29 cellular contexts compared by ENCODE assay signal in genomic region chr14:69372146-69372545, GRCh38.
"Had no signal": no experiment of that assay in that cellular context is flagged by ENCODE, and none has a peak within 500 bp of the region (broad histone marks: within the 10 kb centered on the region; RNA-seq: fewer than 3 reads in every experiment).

No MANE protein-coding gene starts in this region.

- H3K27ac Mint-ChIP-seq: natural killer cell treated with Interleukin-12 subunit alpha and Interleukin-12 subunit beta and Interleukin-15 and Interleukin-18, amount 100 ng/mL, for 72 hours; neural progenitor cell; progenitor cell of endocrine pancreas; stimulated activated memory B cell treated with anti-CD40 and anti-IgM and Interleukin-4, amounts not matched to agents 10 μg/mL and 1 μg/mL and 100 μg/mL, for 72 hours had no signal

- H2AFZ ChIP-seq: neural progenitor cell, parathyroid adenoma had no signal

- DNase-seq: naive thymus-derived CD8-positive, alpha-beta T cell; occipital lobe; ovary; posterior cingulate gyrus; psoas muscle; right cardiac atrium; spleen; stimulated activated CD4-positive, alpha-beta T cell treated with anti-CD3 and anti-CD28 coated beads, Interleukin-12 subunit alpha, Interleukin-12 subunit beta, amount 100 ng/mL, for 4 hours; stimulated activated CD4-positive, alpha-beta T cell treated with anti-CD3 and anti-CD28 coated beads, Interleukin-1b, Interleukin-23, amount 100 ng/mL, for 48 hours; stimulated activated CD4-positive, alpha-beta T cell treated with anti-CD3 and anti-CD28 coated beads, Interleukin-4, amount 100 ng/mL, for 1 hour; stimulated activated CD4-positive, alpha-beta T cell treated with anti-CD3 and anti-CD28 coated beads, Interleukin-4, amount 100 ng/mL, for 4 hours; stimulated activated CD8-positive, alpha-beta memory T cell treated with anti-CD3 and anti-CD28 coated beads, Interleukin-4, amount 100 ng/mL, for 48 hours; stimulated activated naive CD4-positive, alpha-beta T cell; stimulated activated naive CD8-positive, alpha-beta T cell treated with anti-CD3 and anti-CD28 coated beads, Interleukin-15, amount 100 ng/mL, for 72 hours; stimulated activated naive CD8-positive, alpha-beta T cell treated with anti-CD3 and anti-CD28 coated beads, Interleukin-15, Interleukin-2, amounts not matched to agents 100 U/mL and 50 U/mL, for 24 hours; thyroid gland; trophoblast cell; upper lobe of left lung had no signal

- H3K4me2 ChIP-seq: neural progenitor cell, smooth muscle cell had no signal

- H3K9me3 Mint-ChIP-seq: natural killer cell treated with Interleukin-12 subunit alpha and Interleukin-12 subunit beta and Interleukin-15 and Interleukin-18, amount 100 ng/mL, for 72 hours; stimulated activated memory B cell treated with anti-CD40 and anti-IgM and Interleukin-4, amounts not matched to agents 10 μg/mL and 1 μg/mL and 100 μg/mL, for 72 hours had no signal

- H3K27me3 Mint-ChIP-seq: naive thymus-derived CD8-positive, alpha-beta T cell; natural killer cell treated with Interleukin-12 subunit alpha and Interleukin-12 subunit beta and Interleukin-15 and Interleukin-18, amount 100 ng/mL, for 72 hours; progenitor cell of endocrine pancreas; stimulated activated memory B cell treated with anti-CD40 and anti-IgM and Interleukin-4, amounts not matched to agents 10 μg/mL and 1 μg/mL and 100 μg/mL, for 72 hours; stimulated activated naive CD8-positive, alpha-beta T cell treated with anti-CD3 and anti-CD28 coated beads, Interleukin-15, amount 100 ng/mL, for 72 hours had no signal

- H3K9me3 ChIP-seq: ovary, psoas muscle, thoracic aorta, thyroid gland, tibial nerve, vagina had no signal

- H3K4me3 Mint-ChIP-seq: naive thymus-derived CD8-positive, alpha-beta T cell; natural killer cell treated with Interleukin-12 subunit alpha and Interleukin-12 subunit beta and Interleukin-15 and Interleukin-18, amount 100 ng/mL, for 72 hours; neural progenitor cell; stimulated activated memory B cell treated with anti-CD40 and anti-IgM and Interleukin-4, amounts not matched to agents 10 μg/mL and 1 μg/mL and 100 μg/mL, for 72 hours; stimulated activated naive CD8-positive, alpha-beta T cell treated with anti-CD3 and anti-CD28 coated beads, Interleukin-15, amount 100 ng/mL, for 72 hours had no signal

- H3K79me2 ChIP-seq: parathyroid adenoma had no signal

- H3K4me3 ChIP-seq: neural progenitor cell, ovary, psoas muscle, skin epidermis, smooth muscle cell, spleen, thoracic aorta, thyroid gland, tibial nerve, upper lobe of left lung, vagina had no signal

- H3K9ac ChIP-seq: neural progenitor cell, parathyroid adenoma had no signal

- H3K4me1 ChIP-seq: neural progenitor cell, parathyroid adenoma, psoas muscle, thyroid gland, tibial nerve, upper lobe of left lung, vagina had no signal

- H3K27me3 ChIP-seq: neural progenitor cell, ovary, spleen, thyroid gland, tibial nerve, upper lobe of left lung, vagina had no signal

- ATAC-seq: naive thymus-derived CD8-positive, alpha-beta T cell; natural killer cell treated with Interleukin-12 subunit alpha and Interleukin-12 subunit beta and Interleukin-15 and Interleukin-18, amount 100 ng/mL, for 72 hours; psoas muscle; right cardiac atrium; sciatic nerve; stimulated activated memory B cell treated with anti-CD40 and anti-IgM and Interleukin-4, amounts not matched to agents 10 μg/mL and 1 μg/mL and 100 μg/mL, for 72 hours; stimulated activated naive CD8-positive, alpha-beta T cell treated with anti-CD3 and anti-CD28 coated beads, Interleukin-15, Interleukin-2, amounts not matched to agents 100 U/mL and 50 U/mL, for 24 hours had no signal

- H3K27ac ChIP-seq: neural progenitor cell, ovary, parathyroid adenoma, psoas muscle, skin epidermis, spleen, thoracic aorta, thyroid gland, tibial nerve, upper lobe of left lung, vagina had no signal

- H3K36me3 ChIP-seq: ovary had no signal

- H3K4me1 Mint-ChIP-seq: neural progenitor cell; stimulated activated memory B cell treated with anti-CD40 and anti-IgM and Interleukin-4, amounts not matched to agents 10 μg/mL and 1 μg/mL and 100 μg/mL, for 72 hours had no signal
